ENCODE assay signal across 8 cellular contexts in the genomic region with DNA sequence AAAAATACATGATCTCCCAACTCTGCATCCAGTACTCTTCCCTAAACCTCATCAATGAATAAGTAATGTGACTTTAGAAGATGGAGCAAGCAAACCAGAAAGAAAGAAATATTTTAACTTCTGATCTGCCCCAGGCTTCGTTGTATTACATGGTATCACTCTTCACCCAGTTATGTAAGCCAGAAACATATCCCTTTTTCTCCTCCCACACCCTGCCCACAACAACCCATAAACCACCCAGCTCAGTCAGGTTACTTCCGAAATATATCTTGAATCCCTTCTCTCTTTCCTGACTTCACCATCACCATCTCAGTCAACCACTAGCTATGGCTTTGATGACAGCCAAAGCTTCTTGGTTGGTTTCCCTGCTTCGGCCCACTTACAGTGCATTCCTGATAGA.
"Had no signal": no experiment of that assay in that cellular context is flagged by ENCODE, and none has a peak within 500 bp of the region (broad histone marks: within the 10 kb centered on the region; RNA-seq: fewer than 3 reads in every experiment).

No MANE protein-coding gene starts in this region.

- ATAC-seq: GM12878 had no signal

- DNase-seq: GDM1, GF-D8 had no signal

- FAIRE-seq: G401.6, GM12878, GM12891, GM12892, GM18507, GM19239 had no signal

- H3K4me3 ChIP-seq: GM12878 had no signal
